ENCODE assay signal across 8 cellular contexts in the genomic region with DNA sequence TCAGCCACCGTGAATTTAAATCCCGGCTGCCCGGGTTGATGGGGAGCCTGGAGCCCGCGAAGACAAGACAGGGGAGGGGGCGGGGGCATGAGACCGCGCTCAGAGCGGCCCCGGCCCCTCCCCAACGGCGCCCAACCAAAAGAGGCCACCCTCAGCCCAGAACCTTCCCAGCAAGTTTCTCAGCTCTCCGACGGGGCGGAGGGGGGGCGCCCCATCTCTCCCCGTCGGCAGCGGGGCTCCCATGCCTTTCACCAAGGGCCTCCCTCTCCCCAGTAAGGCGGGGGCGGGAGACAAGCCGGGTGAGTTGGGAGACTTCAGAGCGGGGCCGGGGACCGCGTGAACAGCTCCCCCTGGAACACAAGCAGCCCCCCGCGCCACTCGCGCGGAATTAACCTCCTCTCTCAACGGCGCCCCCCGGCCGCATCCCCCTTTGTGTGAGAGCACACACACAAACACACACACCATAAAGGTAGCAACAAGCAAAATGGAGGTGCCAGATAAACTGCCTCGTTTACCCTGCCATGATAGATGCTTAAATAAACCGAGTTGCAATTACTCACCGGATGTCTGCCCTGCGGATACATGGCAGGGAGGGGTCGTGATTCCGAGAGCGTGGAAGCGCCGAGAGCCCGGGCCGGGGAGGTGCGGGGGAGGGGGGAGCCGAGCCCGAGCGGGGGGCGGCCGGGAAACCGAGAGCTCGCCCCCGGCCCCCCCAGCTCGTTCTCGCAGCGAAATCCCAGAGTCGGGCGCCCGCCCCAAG. TPM values are rescaled to one million over a fixed set of nuclear protein-coding genes. Genes with fewer than 3 reads are reported as not detected.
A peak's percentile ranks its signal among the peaks of the same experiment; 100 is the strongest.
DNase-seq lines count a peak whose midpoint lies in the region; ATAC-seq and TF ChIP-seq lines count a peak whose summit lies in the region.

No MANE protein-coding gene starts in this region.

- H3K36me3 Mint-ChIP-seq in activated T-cell treated with anti-CD3 and anti-CD28 coated beads, Interleukin-2, amount 50 U/mL, for 4 hours (ENCODE audit: insufficient read depth) = peaks cover 30% of the 10 kb centered on the region

- H3K27me3 Mint-ChIP-seq in activated T-cell treated with anti-CD3 and anti-CD28 coated beads, Interleukin-2, amount 50 U/mL, for 4 hours (ENCODE audit: low read depth) = no peaks in the 10 kb centered on the region

- peak; percentile 8 for ATAC-seq in activated T-cell treated with anti-CD3 and anti-CD28 coated beads, Interleukin-2, amount 50 U/mL, for 4 hours
- ATAC-seq in GM18502 (IDR thresholded peaks at IDR 0.05; ENCODE audit: poor library complexity, unreplicated experiment) = no peak

- TF ChIP-seq CTCF in fibroblast of villous mesenchyme (IDR thresholded peaks at IDR 0.05; ENCODE audit: insufficient read depth, low read depth, low read length) = no peak

- DNase-seq in NCI-H1436 (lab: John Stamatoyannopoulos, UW) (peak; percentile 30), NCI-H1436 treated with DMSO at 0.1 percent for 48 hours (lab: John Stamatoyannopoulos, UW) (no peak), NCI-H526 treated with DMSO at 0.1 percent for 48 hours (lab: John Stamatoyannopoulos, UW) (peak; percentile 35), fibroblast of villous mesenchyme (ENCODE audit: low read depth) (peak; percentile 57), posterior cingulate gyrus (peak in 7 of 10 donors; percentile 27 to 91 (median 48)), epidermal melanocyte (ENCODE audit: insufficient read length, low spot score) (no peak)
- peak; percentile 56 for DNase-seq in activated T-cell treated with anti-CD3 and anti-CD28 coated beads, Interleukin-2, amount 50 U/mL, for 4 hours

- H3K4me3 ChIP-seq in fibroblast of villous mesenchyme (ENCODE audit: low read depth, low read length) = peak overlapping the region; percentile 94

- intact Hi-C loops in posterior cingulate gyrus (cut with DNase I) = loop anchor here (5.0 kb wide), 1 partner anchor 519 kb away; no protein-coding TSS in a partner anchor

- H3K9me3 Mint-ChIP-seq in activated T-cell treated with anti-CD3 and anti-CD28 coated beads, Interleukin-2, amount 50 U/mL, for 4 hours = no peaks in the 10 kb centered on the region

- H3K4me1 Mint-ChIP-seq in activated T-cell treated with anti-CD3 and anti-CD28 coated beads, Interleukin-2, amount 50 U/mL, for 4 hours (ENCODE audit: low read depth) = peaks cover 50% of the 10 kb centered on the region

- peak overlapping the region; percentile 97 for H3K4me3 Mint-ChIP-seq in activated T-cell treated with anti-CD3 and anti-CD28 coated beads, Interleukin-2, amount 50 U/mL, for 4 hours

RNA-seq across cellular contexts. Expression of gene TLE3, which starts 1.3 kb away (rescaled TPM):
- 100 to 1,000 TPM; 115 to 153 (median 139) TPM for total RNA-seq in activated T-cell treated with anti-CD3 and anti-CD28 coated beads, Interleukin-2, amount 50 U/mL, for 4 hours
- 13.0 and 27.7 TPM in 2 replicates for total RNA-seq in fibroblast of villous mesenchyme

Comparison
In these comparisons a context has a peak if more than half of its experiments do, and no peak if none do; other contexts are left out.
1. DNase-seq: peak in NCI-H1436 (single experiment), NCI-H526 treated with DMSO at 0.1 percent for 48 hours (single experiment), activated T-cell treated with anti-CD3 and anti-CD28 coated beads, Interleukin-2, amount 50 U/mL, for 4 hours (single experiment), fibroblast of villous mesenchyme (single experiment) and posterior cingulate gyrus (7 of 10); none in NCI-H1436 treated with DMSO at 0.1 percent for 48 hours (single experiment) and epidermal melanocyte (single experiment).